ENCODE assay signal across 8 cellular contexts in the genomic region with DNA sequence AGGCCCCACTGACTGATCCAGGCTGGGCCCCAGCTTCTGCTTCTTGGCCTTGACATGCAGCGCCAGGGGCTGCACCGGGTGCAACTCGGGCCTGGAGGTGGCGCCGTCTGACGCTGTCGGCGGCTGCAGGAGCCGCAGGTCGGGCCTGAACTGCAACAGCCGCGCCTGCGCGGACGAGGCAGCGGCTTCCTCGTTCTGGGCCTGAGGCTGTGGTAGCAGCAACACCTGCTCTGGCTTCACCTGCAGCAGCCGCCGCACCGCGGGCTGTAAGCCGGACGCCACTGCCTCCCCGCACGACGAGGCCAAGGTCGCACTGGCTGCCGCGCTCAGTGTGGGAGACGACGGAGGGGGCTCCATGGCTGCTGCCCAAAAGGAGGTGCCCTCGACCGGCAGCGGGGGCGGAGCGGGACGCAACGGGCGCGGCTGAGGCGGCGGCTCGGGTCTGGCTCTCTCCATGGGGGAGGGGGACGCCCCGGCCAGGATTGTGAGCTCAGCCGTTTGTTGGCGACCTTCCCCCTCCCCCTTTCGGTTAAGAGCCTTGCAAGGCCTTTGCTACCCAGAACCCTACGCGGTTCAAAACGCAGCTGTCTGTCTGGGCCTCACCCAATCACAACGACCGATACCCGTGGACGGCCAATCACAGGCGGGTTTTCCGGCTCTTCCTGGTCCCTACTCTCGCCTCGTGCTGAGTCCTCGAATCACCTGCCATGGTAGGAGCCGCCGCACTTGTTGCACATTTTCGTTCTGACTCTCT. TPM values are rescaled to one million over a fixed set of nuclear protein-coding genes. Genes with fewer than 3 reads are reported as not detected.
DNase-seq lines count a peak whose midpoint lies in the region; ATAC-seq and TF ChIP-seq lines count a peak whose summit lies in the region.

No MANE protein-coding gene starts in this region.

- H3K27ac ChIP-seq in lung (ENCODE audit: low read depth in 1 of 2, low read length in 1 of 2) = peak overlapping the region in 1 of 2 donors; percentile 17

- H3K27me3 ChIP-seq in lung (ENCODE audit: control insufficient read depth, insufficient read depth) = no peaks in the 10 kb centered on the region

- TF ChIP-seq CTCF in choroid plexus epithelial cell (conservative IDR thresholded peaks at IDR 0.05; ENCODE audit: low read depth, low read length) (peak; percentile 51), lung (IDR thresholded peaks at IDR 0.05; ENCODE audit: control extremely low read depth, extremely low read depth) (peak; percentile 16)

- peaks cover 0 to 2% of the 10 kb centered on the region in 2 donors for H3K9me3 ChIP-seq in lung (ENCODE audit: control insufficient read depth in 2 of 2, insufficient read depth in 1 of 2, low read length in 1 of 2)

- DNase-seq in DMS153 treated with DMSO at 0.1 percent for 48 hours (lab: John Stamatoyannopoulos, UW; ENCODE audit: unreplicated experiment) (peak; percentile 54), choroid plexus epithelial cell (ENCODE audit: low read depth) (peak; percentile 72), lung (ENCODE audit: low spot score) (peak; percentile 71), NOMO-1 treated with dmso at 0.1 percent for 144 hours (lab: John Stamatoyannopoulos, UW; ENCODE audit: unreplicated experiment) (no peak), superior temporal gyrus (ENCODE audit: extremely low spot score) (no peak)
- peak; percentile 51 for DNase-seq in activated CD4-positive, CD25-positive, alpha-beta regulatory T cell treated with anti-CD3 and anti-CD28 coated beads, Interleukin-2, amount 50 U/mL, for 16 hours (ENCODE audit: low read depth, low spot score)
- DNase-seq in stimulated activated CD8-positive, alpha-beta memory T cell treated with anti-CD3 and anti-CD28 coated beads, Interleukin-2, amount 100 ng/mL, for 1 hour (ENCODE audit: low read depth in 2 of 2) = peak; percentile 49 to 63

- peaks cover 0 to 4% of the 10 kb centered on the region in 2 donors for H3K4me1 ChIP-seq in lung (ENCODE audit: control insufficient read depth in 2 of 2, insufficient read depth in 2 of 2, low read length in 2 of 2)

- ATAC-seq in HG02852 (IDR thresholded peaks at IDR 0.05; ENCODE audit: unreplicated experiment) (peak; percentile 87), lung (ENCODE audit: insufficient read depth, low FRiP score) (peak; percentile 92)

- WGBS in lung, 2 donors = 20 to 23% methylated on average over 62 to 63 of the region's 63 CpGs

- H3K4me3 ChIP-seq in choroid plexus epithelial cell (ENCODE audit: low read depth, low read length) = peak overlapping the region; percentile 62
- peak overlapping the region; percentile 24 for H3K4me3 ChIP-seq in lung

- H3K36me3 ChIP-seq in lung (ENCODE audit: control insufficient read depth in 2 of 2, insufficient read depth in 2 of 2, low read length in 2 of 2) = no peaks in the 10 kb centered on the region

RNA-seq across cellular contexts. Expression of a gene that starts 0.4 kb away (rescaled TPM):
- total RNA-seq in lung = under 1 TPM in 1 of 2 donors, not detected in 1; 0.43 TPM
- polyA plus RNA-seq in lung = under 1 TPM; 0.06 to 0.07 TPM

RNA-seq across cellular contexts. Expression of a gene that starts 19.5 kb away (rescaled TPM):
- not detected for total RNA-seq in lung
- under 1 TPM in 1 of 2 donors, not detected in 1; 0.09 TPM for polyA plus RNA-seq in lung

Comparison
In these comparisons a context has a peak if more than half of its experiments do, and no peak if none do; other contexts are left out.
1. DNase-seq: peak in DMS153 treated with DMSO at 0.1 percent for 48 hours (single experiment), activated CD4-positive, CD25-positive, alpha-beta regulatory T cell treated with anti-CD3 and anti-CD28 coated beads, Interleukin-2, amount 50 U/mL, for 16 hours (single experiment), choroid plexus epithelial cell (single experiment), lung (single experiment) and stimulated activated CD8-positive, alpha-beta memory T cell treated with anti-CD3 and anti-CD28 coated beads, Interleukin-2, amount 100 ng/mL, for 1 hour (2 of 2); none in NOMO-1 treated with dmso at 0.1 percent for 144 hours (single experiment) and superior temporal gyrus (single experiment).